In genomic region chr19:31286491-31286890, GRCh38 we compare ENCODE assay signal across 18 cellular contexts.
DNase-seq lines count a peak whose midpoint lies in the region; ATAC-seq and TF ChIP-seq lines count a peak whose summit lies in the region.
"Had no signal": no experiment of that assay in that cellular context is flagged by ENCODE, and none has a peak within 500 bp of the region (broad histone marks: within the 10 kb centered on the region; RNA-seq: fewer than 3 reads in every experiment).

No MANE protein-coding gene starts in this region.

- TF ChIP-seq CTCF in HFFc6 (IDR thresholded peaks at IDR 0.05) (no peak), fibroblast of mammary gland (conservative IDR thresholded peaks at IDR 0.05; ENCODE audit: control insufficient read depth, insufficient read depth, low read depth, low read length) (no peak), osteocyte (IDR thresholded peaks at IDR 0.05) (no peak)

- H3K9me3 Mint-ChIP-seq in HFFc6 (no peaks in the 10 kb centered on the region), osteocyte (ENCODE audit: unreplicated experiment) (no peaks in the 10 kb centered on the region)
- H3K9me3 Mint-ChIP-seq in activated T-cell treated with anti-CD3 and anti-CD28 coated beads, Interleukin-2, amount 50 U/mL, for 4 hours: no peaks in the 10 kb centered on the region
- H3K9me3 Mint-ChIP-seq: CD4-positive, alpha-beta T cell had no signal

- H3K27ac Mint-ChIP-seq in HFFc6 (peak overlapping the region; percentile 84), osteocyte (ENCODE audit: unreplicated experiment) (no peak overlapping the region)
- H3K27ac Mint-ChIP-seq: CD4-positive, alpha-beta T cell had no signal

- H3K4me3 Mint-ChIP-seq in HFFc6: peak overlapping the region; percentile 84
- H3K4me3 Mint-ChIP-seq in osteocyte (ENCODE audit: unreplicated experiment): peak overlapping the region; percentile 6
- H3K4me3 Mint-ChIP-seq in activated T-cell treated with anti-CD3 and anti-CD28 coated beads, Interleukin-2, amount 50 U/mL, for 4 hours: no peak overlapping the region
- H3K4me3 Mint-ChIP-seq: CD4-positive, alpha-beta T cell had no signal

- H3K79me2 ChIP-seq in ACC112 (ENCODE audit: control insufficient read depth, insufficient read depth, low read length, unreplicated experiment): peaks cover 7% of the 10 kb centered on the region

- no peak for ATAC-seq in activated T-cell treated with anti-CD3 and anti-CD28 coated beads, Interleukin-2, amount 50 U/mL, for 4 hours
- no peak for ATAC-seq in HG02885 (IDR thresholded peaks at IDR 0.05; ENCODE audit: poor library complexity, unreplicated experiment)
- ATAC-seq: GM12878 had no signal

- no peaks in the 10 kb centered on the region for H3K36me3 ChIP-seq in ACC112 (ENCODE audit: insufficient read depth, low read length)
- H3K36me3 ChIP-seq: HAP-1 had no signal

- DNase-seq in HFFc6 (no peak), fibroblast of mammary gland (ENCODE audit: low read depth) (peak; percentile 18), osteocyte (ENCODE audit: extremely low spot score, unreplicated experiment) (no peak), RKO (ENCODE audit: low spot score) (no peak), SW480 (ENCODE audit: low spot score) (no peak)
- no peak for DNase-seq in activated T-cell treated with anti-CD3 and anti-CD28 coated beads, Interleukin-2, amount 50 U/mL, for 4 hours
- DNase-seq: 8988T; Calu3; CD4-positive, alpha-beta T cell; Kasumi-1; NCI-H1417; NCI-H2029; NCI-H2171 treated with DMSO at 0.1 percent for 48 hours; NCI-H82 had no signal

- 0 out of 2 replicates have a peak overlapping the region, but pooled peaks have one; percentile 55 for H3K27ac ChIP-seq in ACC112 (ENCODE audit: low read depth, low read length)

- no peaks in the 10 kb centered on the region for H3K27me3 Mint-ChIP-seq in HFFc6 (ENCODE audit: insufficient read depth)
- no peaks in the 10 kb centered on the region for H3K27me3 Mint-ChIP-seq in osteocyte (ENCODE audit: unreplicated experiment)
- no peaks in the 10 kb centered on the region for H3K27me3 Mint-ChIP-seq in activated T-cell treated with anti-CD3 and anti-CD28 coated beads, Interleukin-2, amount 50 U/mL, for 4 hours (ENCODE audit: low read depth)
- H3K27me3 Mint-ChIP-seq: CD4-positive, alpha-beta T cell had no signal

- H3K4me1 ChIP-seq in ACC112 (ENCODE audit: control insufficient read depth, insufficient read depth, low read length, unreplicated experiment): peaks cover 4% of the 10 kb centered on the region
- H3K4me1 ChIP-seq: HAP-1 had no signal

- H2AFZ ChIP-seq in ACC112 (ENCODE audit: low read length, unreplicated experiment): no peak overlapping the region

- H3K36me3 Mint-ChIP-seq in HFFc6 (ENCODE audit: low read depth) (no peaks in the 10 kb centered on the region), osteocyte (ENCODE audit: unreplicated experiment) (peaks cover 2% of the 10 kb centered on the region)
- no peaks in the 10 kb centered on the region for H3K36me3 Mint-ChIP-seq in activated T-cell treated with anti-CD3 and anti-CD28 coated beads, Interleukin-2, amount 50 U/mL, for 4 hours (ENCODE audit: insufficient read depth)

- H3K4me3 ChIP-seq in ACC112 (ENCODE audit: low read depth, low read length) (peak overlapping the region; percentile 75; the same call in 1 of the 2 replicates), fibroblast of mammary gland (ENCODE audit: control insufficient read depth, low read depth, low read length) (no peak overlapping the region)
- H3K4me3 ChIP-seq: GM12878, HAP-1 had no signal

- H3K4me1 Mint-ChIP-seq in HFFc6 (ENCODE audit: low read depth): peaks cover 16% of the 10 kb centered on the region
- peaks cover 30% of the 10 kb centered on the region for H3K4me1 Mint-ChIP-seq in osteocyte (ENCODE audit: unreplicated experiment)
- H3K4me1 Mint-ChIP-seq in activated T-cell treated with anti-CD3 and anti-CD28 coated beads, Interleukin-2, amount 50 U/mL, for 4 hours (ENCODE audit: low read depth): peaks cover 3% of the 10 kb centered on the region

- no peaks in the 10 kb centered on the region for H3K27me3 ChIP-seq in ACC112 (ENCODE audit: insufficient read depth, low read length)
